In the genomic region with DNA sequence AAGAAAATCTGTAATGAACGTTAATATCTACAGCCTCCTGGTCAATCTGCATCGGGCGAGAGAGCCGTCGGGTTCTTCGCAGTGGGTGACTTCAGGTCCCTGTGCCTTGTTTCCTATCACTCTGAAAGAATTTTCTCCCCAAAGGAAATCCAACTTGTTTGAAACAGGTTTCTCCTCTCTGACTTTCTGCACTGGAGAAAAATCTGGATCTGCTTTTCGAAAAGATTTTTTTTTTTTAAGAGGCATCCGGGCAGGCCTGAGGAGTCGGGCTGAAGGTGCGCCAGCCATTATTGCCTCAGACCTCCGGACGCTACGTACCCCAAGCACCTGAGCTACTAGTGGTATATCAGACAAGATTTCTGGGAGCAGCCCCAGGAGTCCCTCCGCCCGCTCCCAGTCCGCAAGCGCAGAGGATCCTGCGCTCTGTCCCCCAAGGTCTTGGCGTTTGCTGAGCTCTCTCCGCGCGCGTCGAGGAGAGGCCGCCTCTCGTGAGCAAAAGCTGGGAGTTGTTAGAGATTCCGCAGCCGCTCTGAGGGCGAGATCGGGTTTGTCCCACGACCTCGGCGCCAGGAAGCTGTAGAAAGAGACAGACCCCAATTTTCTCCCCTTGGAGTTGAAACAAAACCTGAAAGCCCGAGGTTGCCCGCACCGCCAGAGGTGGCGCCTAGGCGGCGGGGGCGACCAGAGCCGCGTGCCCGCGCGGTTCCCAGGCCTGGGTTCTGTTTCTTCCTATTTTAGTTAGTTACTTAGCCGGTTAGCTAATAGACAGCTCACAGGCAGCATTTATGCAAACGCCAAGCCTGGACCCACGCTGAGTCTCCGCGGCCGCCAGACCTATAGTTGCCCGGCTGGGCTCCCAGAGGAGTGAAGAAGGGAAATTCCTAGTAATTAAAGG, we compare ENCODE assay signal across 12 cellular contexts.
A peak's percentile ranks its signal among the peaks of the same experiment; 100 is the strongest.
DNase-seq lines count a peak whose midpoint lies in the region; ATAC-seq and TF ChIP-seq lines count a peak whose summit lies in the region.
"Had no signal": no experiment of that assay in that cellular context is flagged by ENCODE, and none has a peak within 500 bp of the region (broad histone marks: within the 10 kb centered on the region; RNA-seq: fewer than 3 reads in every experiment).

No MANE protein-coding gene starts in this region.

- BruUV-seq in PC-9 (replicated peaks; lab: Mats Ljungman, UMichigan) = no TSS peak

- no peak for TF ChIP-seq EP300 in suprapubic skin (IDR thresholded peaks at IDR 0.05)

- H3K27me3 Mint-ChIP-seq in activated T-cell treated with anti-CD3 and anti-CD28 coated beads, Interleukin-2, amount 50 U/mL, for 4 hours (ENCODE audit: low read depth) = peaks cover 95% of the 10 kb centered on the region

- no peak overlapping the region for H3K27ac ChIP-seq in suprapubic skin
- H3K27ac ChIP-seq in uterus = no peak overlapping the region
- H3K27ac ChIP-seq in PC-9 = no peak overlapping the region
- H3K27ac ChIP-seq: testis had no signal

- no peaks in the 10 kb centered on the region for H3F3A ChIP-seq in PC-9 (ENCODE audit: insufficient read depth, low read depth)

- POLR2A ChIA-PET in PC-9 (lab: Charles Lee; ENCODE audit: unreplicated experiment) = no interaction called here

- H3K36me3 ChIP-seq in suprapubic skin (no peaks in the 10 kb centered on the region), uterus (no peaks in the 10 kb centered on the region), PC-9 (ENCODE audit: low read depth) (no peaks in the 10 kb centered on the region)
- H3K36me3 ChIP-seq: BE2C had no signal

- H3K4me2 ChIP-seq in PC-9 = no peak overlapping the region

- peaks cover 41% of the 10 kb centered on the region for H3K4me1 Mint-ChIP-seq in activated T-cell treated with anti-CD3 and anti-CD28 coated beads, Interleukin-2, amount 50 U/mL, for 4 hours (ENCODE audit: low read depth)

- TF ChIP-seq CTCF in suprapubic skin (IDR thresholded peaks at IDR 0.05) = no peak
- no peak for TF ChIP-seq CTCF in uterus (IDR thresholded peaks at IDR 0.05)
- TF ChIP-seq CTCF in PC-9 (conservative IDR thresholded peaks at IDR 0.05) = no peak

- no peak overlapping the region for H2AFZ ChIP-seq in PC-9

- peaks cover 49% of the 10 kb centered on the region for H3K4me1 ChIP-seq in suprapubic skin
- H3K4me1 ChIP-seq in uterus = peaks cover 0 to 12% of the 10 kb centered on the region in 2 donors
- H3K4me1 ChIP-seq in PC-9 (replicated peaks; ENCODE audit: insufficient read depth) = 0 out of 2 replicates have a peak, but pooled peaks cover under 1% of the 10 kb centered on the region
- H3K4me1 ChIP-seq: BE2C had no signal

- H3K9me2 ChIP-seq in PC-9 (ENCODE audit: insufficient read depth) = no peaks in the 10 kb centered on the region

- peak in 1 of 2 donors; percentile 10 for ATAC-seq in activated T-cell treated with anti-CD3 and anti-CD28 coated beads, Interleukin-2, amount 50 U/mL, for 4 hours
- ATAC-seq: HCT116 had no signal

- H3K4me3 ChIP-seq in suprapubic skin (peak overlapping the region; percentile 30), uterus (no peak overlapping the region), PC-9 (no peak overlapping the region)
- H3K4me3 ChIP-seq: testis had no signal

- peak; percentile 28 for DNase-seq in activated T-cell treated with anti-CD3 and anti-CD28 coated beads, Interleukin-2, amount 50 U/mL, for 1 hour
- DNase-seq in activated T-cell treated with anti-CD3 and anti-CD28 coated beads for 4 hours (no peak), iPS-NIHi7 (ENCODE audit: extremely low spot score) (peak; percentile 38), suprapubic skin (ENCODE audit: low spot score in 2 of 2) (no peak), H4 (ENCODE audit: low spot score) (no peak), uterus (no peak), PC-9 (no peak)
- no peak for DNase-seq in activated T-cell treated with anti-CD3 and anti-CD28 coated beads, Interleukin-2, amount 50 U/mL, for 4 hours
- DNase-seq: BE2C, small intestine, testis had no signal

- 3% methylated on average over 33 of the region's 52 CpGs for WGBS in suprapubic skin

- peaks cover 100% of the 10 kb centered on the region for H3K27me3 ChIP-seq in suprapubic skin
- peaks cover 3 to 84% of the 10 kb centered on the region in 2 donors for H3K27me3 ChIP-seq in uterus
- H3K27me3 ChIP-seq in PC-9 (ENCODE audit: insufficient read depth, low read depth) = peaks cover 32% of the 10 kb centered on the region
- H3K27me3 ChIP-seq: BE2C, testis had no signal

- H3K9me3 ChIP-seq in suprapubic skin = no peaks in the 10 kb centered on the region
- no peaks in the 10 kb centered on the region for H3K9me3 ChIP-seq in uterus
- H3K9me3 ChIP-seq in PC-9 (ENCODE audit: insufficient read depth, low read depth) = no peaks in the 10 kb centered on the region
- H3K9me3 ChIP-seq: BE2C, testis had no signal

- H4K20me1 ChIP-seq in PC-9 (ENCODE audit: insufficient read depth) = no peaks in the 10 kb centered on the region

- intact Hi-C loops in uterus (cut with DNase I; ENCODE audit: low total_unique reads) (no loop called here), PC-9 (cut with micrococcal nuclease; ENCODE audit: unreplicated experiment) (no loop called here)

- H3K4me3 Mint-ChIP-seq in activated T-cell treated with anti-CD3 and anti-CD28 coated beads, Interleukin-2, amount 50 U/mL, for 4 hours = peak overlapping the region; percentile 19

- no peaks in the 10 kb centered on the region for H3K9me3 Mint-ChIP-seq in activated T-cell treated with anti-CD3 and anti-CD28 coated beads, Interleukin-2, amount 50 U/mL, for 4 hours

- H3K36me3 Mint-ChIP-seq in activated T-cell treated with anti-CD3 and anti-CD28 coated beads, Interleukin-2, amount 50 U/mL, for 4 hours (ENCODE audit: insufficient read depth) = no peaks in the 10 kb centered on the region

- TF ChIP-seq POLR2A in suprapubic skin (IDR thresholded peaks at IDR 0.05) = no peak
- no peak for TF ChIP-seq POLR2A in uterus (IDR thresholded peaks at IDR 0.05)

- H3K79me2 ChIP-seq in PC-9 (ENCODE audit: low read depth) = no peaks in the 10 kb centered on the region

- CTCF ChIA-PET in PC-9 (lab: Charles Lee) = interaction anchor here (0.6 to 1.1 kb wide), 3 partner anchors 38 to 123 kb away, joined by 3 to 10 read pairs (median 4); no protein-coding TSS in a partner anchor

Comparison
In these comparisons a context has a peak if more than half of its experiments do, and no peak if none do; other contexts are left out.
1. DNase-seq: peak in activated T-cell treated with anti-CD3 and anti-CD28 coated beads, Interleukin-2, amount 50 U/mL, for 1 hour (single experiment) and iPS-NIHi7 (single experiment); none in activated T-cell treated with anti-CD3 and anti-CD28 coated beads for 4 hours (single experiment), activated T-cell treated with anti-CD3 and anti-CD28 coated beads, Interleukin-2, amount 50 U/mL, for 4 hours (single experiment), suprapubic skin (0 of 2), H4 (single experiment), uterus (0 of 2) and PC-9 (0 of 2).